In genomic region chr7:66920769-66921395, GRCh38 we compare ENCODE assay signal across 8 cellular contexts. TPM values are rescaled to one million over a fixed set of nuclear protein-coding genes. Genes with fewer than 3 reads are reported as not detected.
DNase-seq lines count a peak whose midpoint lies in the region; ATAC-seq and TF ChIP-seq lines count a peak whose summit lies in the region.

Gene TMEM248, plus strand, starts transcription at chr7:66921225. Its CDS starts 20,641 bp downstream, at chr7:66941866.

- H3K79me2 ChIP-seq in GM23338 (replicated peaks; ENCODE audit: insufficient read depth), result peaks cover 53% of the 10 kb centered on the region

- peak; percentile 88 for DNase-seq in EH (ENCODE audit: low read depth)
- DNase-seq in GM23338 (ENCODE audit: low spot score), result peak; percentile 75
- DNase-seq in LNCaP clone FGC (ENCODE audit: low read depth), result peak; percentile 66
- DNase-seq in activated effector memory CD4-positive, alpha-beta T cell treated with anti-CD3 and anti-CD28 coated beads, Interleukin-2, amount 50 U/mL, for 16 hours, result peak; percentile 97
- peak; percentile 88 for DNase-seq in fibroblast of pulmonary artery (ENCODE audit: low read depth)
- DNase-seq in stimulated activated naive CD8-positive, alpha-beta T cell treated with anti-CD3 and anti-CD28 coated beads, Interleukin-15, Interleukin-2, amounts not matched to agents 100 U/mL and 50 U/mL, for 24 hours, result peak; percentile 94

- H3K27ac Mint-ChIP-seq in GM23338 (peak within 1 kb of the TSS; percentile 94), nephron (peak within 1 kb of the TSS; percentile 93 to 97 (median 96))

- no peaks in the 10 kb centered on the region for H3K36me3 ChIP-seq in GM23338 (ENCODE audit: insufficient read depth)

- H3K9me3 Mint-ChIP-seq in GM23338 (0 out of 3 replicates have a peak, but pooled peaks cover 3% of the 10 kb centered on the region), nephron (no peaks in the 10 kb centered on the region)

- H3K4me3 ChIP-seq in GM23338, result peak within 1 kb of the TSS; percentile 81
- peak within 1 kb of the TSS; percentile 84 for H3K4me3 ChIP-seq in LNCaP clone FGC (ENCODE audit: low read depth, low read length)
- peak within 1 kb of the TSS; percentile 84 for H3K4me3 ChIP-seq in fibroblast of pulmonary artery (replicated peaks; ENCODE audit: low read depth, low read length)

- no peaks in the 10 kb centered on the region for H3K9me2 ChIP-seq in GM23338 (ENCODE audit: insufficient read depth)

- peaks cover 11% of the 10 kb centered on the region; the same call in 2 of the 3 replicates for H3K4me1 Mint-ChIP-seq in GM23338
- peaks cover 24% of the 10 kb centered on the region for H3K4me1 Mint-ChIP-seq in nephron

- H3F3A ChIP-seq in GM23338 (replicated peaks; ENCODE audit: low read depth), result peaks cover 7% of the 10 kb centered on the region; the same call in 1 of the 2 replicates

- peak within 1 kb of the TSS; percentile 96 for H3K4me2 ChIP-seq in GM23338

- peak within 1 kb of the TSS; percentile 42; the same call in 1 of the 2 replicates for H3K27ac ChIP-seq in GM23338 (ENCODE audit: low read depth)

- ATAC-seq in GM23338, result peak; percentile 66
- ATAC-seq in stimulated activated naive CD8-positive, alpha-beta T cell treated with anti-CD3 and anti-CD28 coated beads, Interleukin-15, Interleukin-2, amounts not matched to agents 100 U/mL and 50 U/mL, for 24 hours, result peak; percentile 94

- H3K27me3 Mint-ChIP-seq in GM23338 (ENCODE audit: insufficient read depth, low read depth, poor library complexity) (no peaks in the 10 kb centered on the region), nephron (ENCODE audit: low read depth) (no peaks in the 10 kb centered on the region)

- peaks cover 8% of the 10 kb centered on the region for H3K4me1 ChIP-seq in GM23338 (ENCODE audit: insufficient read depth)

- no peaks in the 10 kb centered on the region for H3K27me3 ChIP-seq in GM23338 (ENCODE audit: insufficient read depth)

- H4K20me1 ChIP-seq in GM23338 (replicated peaks; ENCODE audit: insufficient read depth), result peaks cover 7% of the 10 kb centered on the region

- peak; percentile 100 for TF ChIP-seq POLR2A in Raji (IDR thresholded peaks at IDR 0.05; ENCODE audit: insufficient read depth, low read depth, low read length)

- no peak for TF ChIP-seq CTCF in GM23338 (conservative IDR thresholded peaks at IDR 0.05; ENCODE audit: low read depth in 2 of 2)
- no peak for TF ChIP-seq CTCF in LNCaP clone FGC (IDR thresholded peaks at IDR 0.05; ENCODE audit: control insufficient read depth, extremely low read depth, insufficient read depth)
- no peak for TF ChIP-seq CTCF in fibroblast of pulmonary artery (IDR thresholded peaks at IDR 0.05; ENCODE audit: low read length, missing control alignments)
- TF ChIP-seq CTCF in nephron (IDR thresholded peaks at IDR 0.05; ENCODE audit: unreplicated experiment in 3 of 3), result no peak

- H3K36me3 Mint-ChIP-seq in GM23338 (ENCODE audit: low read depth) (peaks cover 4% of the 10 kb centered on the region; the same call in 2 of the 3 replicates), nephron (ENCODE audit: low read depth) (peaks cover 7% of the 10 kb centered on the region)

- peak within 1 kb of the TSS; percentile 95 for H3K4me3 Mint-ChIP-seq in GM23338
- H3K4me3 Mint-ChIP-seq in nephron, result peak within 1 kb of the TSS; percentile 92 to 97 (median 96)

- peak within 1 kb of the TSS; percentile 99 for H2AFZ ChIP-seq in GM23338

TF ChIP-seq in GM23338, 12 proteins besides CTCF, POLR2A, EP300 and RAD21 (continues in another document):
- TF ChIP-seq NANOG (IDR thresholded peaks at IDR 0.05; ENCODE audit: borderline replicate concordance) (no peak), STAT1 (IDR thresholded peaks at IDR 0.05; ENCODE audit: unreplicated experiment) (no peak), POLR2AphosphoS5 (IDR thresholded peaks at IDR 0.05; ENCODE audit: low read depth) (peak; percentile 81), ZNF462 (CRISPR knock-in tag; IDR thresholded peaks at IDR 0.05) (no peak), JUNB (IDR thresholded peaks at IDR 0.05; ENCODE audit: unreplicated experiment) (no peak), ETS1 (IDR thresholded peaks at IDR 0.05) (peak; percentile 86), EZH2 (IDR thresholded peaks at IDR 0.05; ENCODE audit: low read depth, unreplicated experiment) (no peak), ZNF114 (CRISPR knock-in tag; IDR thresholded peaks at IDR 0.05) (no peak)

RNA-seq across cellular contexts. Expression of gene TMEM248, which starts in this region (rescaled TPM):
- 63.5 and 73.7 TPM in 2 replicates for total RNA-seq in GM23338 (2014; rRNA removed; shearing (Covaris generic))
- 35.3 and 40.2 TPM in 2 replicates for polyA plus RNA-seq in GM23338 (2016; fragmentation: Nextera tagmentation; extraction: Ambion mirVana)

Comparison
In these comparisons a context has a peak if more than half of its experiments do, and no peak if none do; other contexts are left out.
1. Peak in every context shown above with its lines: DNase-seq, ATAC-seq, H3K4me3 ChIP-seq and H3K27ac ChIP-seq.